ENCODE assay signal across 8 cellular contexts in the genomic region with DNA sequence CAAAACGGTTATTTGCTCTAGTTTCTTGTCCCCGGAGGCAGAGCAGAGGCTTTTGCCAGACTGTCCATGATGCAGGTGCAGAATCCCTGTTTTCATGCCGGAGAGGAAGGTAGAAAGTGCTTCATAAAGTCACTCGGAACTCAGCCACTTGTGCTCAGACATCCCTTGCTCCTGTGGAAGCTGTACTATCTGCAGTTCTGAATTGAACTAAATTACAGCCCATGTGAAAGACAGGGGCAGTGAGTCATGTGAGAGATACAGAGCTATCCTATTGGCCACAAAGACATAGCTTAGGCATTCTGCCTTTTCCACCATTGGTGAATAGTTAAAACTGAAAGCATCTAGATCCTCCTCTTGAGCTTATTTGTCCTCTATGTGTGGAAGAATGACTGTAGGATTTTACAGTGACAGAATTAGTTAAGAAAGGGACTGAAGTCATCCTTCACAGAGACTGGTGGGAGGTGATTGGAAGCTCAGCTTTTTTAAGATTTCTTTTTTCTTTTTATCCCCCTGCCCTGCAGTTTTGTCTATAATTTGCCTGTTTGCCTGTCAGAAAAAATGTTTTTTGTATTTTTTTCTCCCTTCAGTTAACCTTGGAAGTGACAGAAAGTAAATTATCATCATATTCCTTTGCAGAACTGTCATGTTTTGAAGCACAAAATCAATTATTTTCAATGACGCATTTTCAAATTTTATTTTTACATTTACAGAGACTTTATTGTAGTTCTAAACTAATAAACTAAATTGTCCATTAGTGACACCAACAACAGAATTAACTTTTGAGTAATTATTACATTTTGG.
DNase-seq lines count a peak whose midpoint lies in the region; ATAC-seq and TF ChIP-seq lines count a peak whose summit lies in the region.

No MANE protein-coding gene starts in this region.

- H3K36me3 Mint-ChIP-seq in activated T-cell treated with anti-CD3 and anti-CD28 coated beads, Interleukin-2, amount 50 U/mL, for 4 hours (ENCODE audit: insufficient read depth) = no peaks in the 10 kb centered on the region
- no peaks in the 10 kb centered on the region for H3K36me3 Mint-ChIP-seq in naive thymus-derived CD8-positive, alpha-beta T cell

- intact Hi-C loops in upper lobe of right lung (cut with DNase I) = no loop called here

- peaks cover 30% of the 10 kb centered on the region for H3K4me1 Mint-ChIP-seq in activated T-cell treated with anti-CD3 and anti-CD28 coated beads, Interleukin-2, amount 50 U/mL, for 4 hours (ENCODE audit: low read depth)
- peaks cover 5 to 22% (median 21%) of the 10 kb centered on the region in 4 donors for H3K4me1 Mint-ChIP-seq in naive thymus-derived CD8-positive, alpha-beta T cell

- H3K27me3 ChIP-seq in upper lobe of right lung = no peaks in the 10 kb centered on the region

- peak overlapping the region; percentile 88 for H3K4me3 Mint-ChIP-seq in activated T-cell treated with anti-CD3 and anti-CD28 coated beads, Interleukin-2, amount 50 U/mL, for 4 hours
- peak overlapping the region in 3 of 10 donors; percentile 91 to 96 (median 93) for H3K4me3 Mint-ChIP-seq in naive thymus-derived CD8-positive, alpha-beta T cell

- H3K27ac ChIP-seq in upper lobe of right lung = peak overlapping the region; percentile 85

- H3K4me1 ChIP-seq in upper lobe of right lung = peaks cover 7% of the 10 kb centered on the region

- H3K27me3 Mint-ChIP-seq in activated T-cell treated with anti-CD3 and anti-CD28 coated beads, Interleukin-2, amount 50 U/mL, for 4 hours (ENCODE audit: low read depth) = no peaks in the 10 kb centered on the region
- no peaks in the 10 kb centered on the region for H3K27me3 Mint-ChIP-seq in naive thymus-derived CD8-positive, alpha-beta T cell

- POLR2A ChIA-PET in naive thymus-derived CD8-positive, alpha-beta T cell (lab: Charles Lee) = interaction anchor here (0.9 to 1.7 kb wide), 6 partner anchors 9 to 109 kb away, joined by 3 to 7 read pairs (median 4); no protein-coding TSS in a partner anchor

- DNase-seq in Caki2 (ENCODE audit: low read depth) = peak; percentile 91
- peak; percentile 55 for DNase-seq in NCI-H526 treated with DMSO at 0.1 percent for 48 hours (lab: John Stamatoyannopoulos, UW)
- DNase-seq in activated T-cell treated with anti-CD3 and anti-CD28 coated beads, Interleukin-2, amount 50 U/mL, for 4 hours = peak; percentile 10
- peak; percentile 95 for DNase-seq in fibroblast of mammary gland (ENCODE audit: low read depth)
- DNase-seq in naive thymus-derived CD8-positive, alpha-beta T cell = peak in 9 of 10 donors; percentile 17 to 78 (median 50)
- no peak for DNase-seq in upper lobe of right lung

- TF ChIP-seq CTCF in fibroblast of mammary gland (conservative IDR thresholded peaks at IDR 0.05; ENCODE audit: control insufficient read depth, insufficient read depth, low read depth, low read length) (no peak), upper lobe of right lung (IDR thresholded peaks at IDR 0.05) (no peak)

- ATAC-seq in GM19351 (IDR thresholded peaks at IDR 0.05; ENCODE audit: unreplicated experiment) = peak; percentile 93
- peak; percentile 91 for ATAC-seq in HG03439 (IDR thresholded peaks at IDR 0.05; ENCODE audit: unreplicated experiment)
- ATAC-seq in activated T-cell treated with anti-CD3 and anti-CD28 coated beads, Interleukin-2, amount 50 U/mL, for 4 hours = peak; percentile 96 to 97
- peak; percentile 86 to 88 for ATAC-seq in naive thymus-derived CD8-positive, alpha-beta T cell
- ATAC-seq in upper lobe of right lung = peak; percentile 97

- H3K9me3 Mint-ChIP-seq in activated T-cell treated with anti-CD3 and anti-CD28 coated beads, Interleukin-2, amount 50 U/mL, for 4 hours = peaks cover 6% of the 10 kb centered on the region
- H3K9me3 Mint-ChIP-seq in naive thymus-derived CD8-positive, alpha-beta T cell = peaks cover 0 to 6% (median 0%) of the 10 kb centered on the region in 9 donors

- H3K9me3 ChIP-seq in upper lobe of right lung = no peaks in the 10 kb centered on the region

- H3K27ac Mint-ChIP-seq in naive thymus-derived CD8-positive, alpha-beta T cell = peak overlapping the region in 9 of 10 donors; percentile 82 to 94 (median 91)

- peak overlapping the region; percentile 83 for H3K4me3 ChIP-seq in fibroblast of mammary gland (ENCODE audit: control insufficient read depth, low read depth, low read length)
- H3K4me3 ChIP-seq in upper lobe of right lung = peak overlapping the region; percentile 66

- in situ Hi-C loops in Caki2 (cut with HindIII; ENCODE audit: low pct_unique_long_range_greater_than_20kb, low sequenced_read_pairs) = no loop called here

- no peaks in the 10 kb centered on the region for H3K36me3 ChIP-seq in upper lobe of right lung
